Comparison of ENCODE assay signal across 1 cellular context in the genomic region with DNA sequence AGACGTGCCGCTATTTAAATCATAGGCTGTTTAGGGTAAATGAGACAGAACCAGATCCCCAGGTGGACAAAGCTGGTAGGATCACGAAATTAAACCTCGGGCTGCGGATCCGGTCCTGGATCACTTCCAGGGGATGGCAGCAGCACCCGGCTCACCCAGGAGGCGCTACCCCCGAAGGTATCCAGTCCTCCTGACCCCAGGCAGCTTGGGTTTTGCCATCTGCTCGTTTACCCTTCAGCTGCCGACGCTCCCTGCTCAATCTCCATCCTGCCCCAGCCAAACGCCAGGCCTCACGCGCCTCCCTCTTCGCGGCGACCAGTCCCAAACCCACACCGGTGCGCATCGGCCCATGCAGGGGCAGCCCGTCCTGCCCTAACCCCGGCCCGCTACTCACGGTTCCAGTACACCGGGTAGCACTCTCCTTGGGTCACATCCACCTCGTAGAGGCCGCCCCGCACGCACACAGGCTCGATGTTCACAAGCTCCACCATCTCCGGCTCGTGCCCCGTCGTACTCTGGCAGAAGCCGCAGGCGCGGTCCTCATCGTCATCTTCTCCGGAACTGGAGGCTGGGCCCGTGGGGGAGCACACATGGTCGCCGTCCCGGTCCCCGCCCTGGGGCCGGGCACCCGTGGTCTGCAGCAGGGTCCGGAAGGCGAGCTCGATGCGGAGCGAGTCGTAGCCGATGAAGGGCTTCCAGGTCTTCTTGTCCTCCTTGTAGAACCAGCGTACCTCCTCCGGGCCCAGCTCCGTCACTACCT.
TF ChIP-seq lines count a peak whose summit lies in the region.

No MANE protein-coding gene starts in this region.

TF ChIP-seq in K562, 482 proteins besides CTCF, POLR2A, EP300 and RAD21:
- peak; percentile 46; the same call in 1 of the 2 replicates for TF ChIP-seq ZBTB1 (CRISPR knock-in tag; IDR thresholded peaks at IDR 0.05; ENCODE audit: borderline replicate concordance, low read depth)
- TF ChIP-seq E2F6 (IDR thresholded peaks at IDR 0.05; ENCODE audit: borderline replicate concordance in 1 of 2, extremely low read depth in 1 of 2, insufficient read depth in 1 of 2, insufficient read length in 1 of 2, low read depth in 1 of 2, low read length in 1 of 2, poor library complexity in 1 of 2, severe bottlenecking in 1 of 2): peak in 1 of 2 experiments; percentile 54
- TF ChIP-seq NFIC (IDR thresholded peaks at IDR 0.05): peak; percentile 60
- TF ChIP-seq ZNF134 (CRISPR knock-in tag; conservative IDR thresholded peaks at IDR 0.05): no peak
- TF ChIP-seq ZNF431 (CRISPR knock-in tag; IDR thresholded peaks at IDR 0.05): peak; percentile 100
- TF ChIP-seq ZFX (CRISPR knock-in tag; IDR thresholded peaks at IDR 0.05): peak; percentile 59
- no peak for TF ChIP-seq ZNF143 (CRISPR knock-in tag; IDR thresholded peaks at IDR 0.05)
- no peak for TF ChIP-seq DNMT1 (IDR thresholded peaks at IDR 0.05)
- TF ChIP-seq UBTF (IDR thresholded peaks at IDR 0.05; ENCODE audit: borderline replicate concordance in 1 of 2, low read depth in 2 of 2, low read length in 2 of 2): 0 out of 4 replicates have a peak, but pooled peaks of 1 of the 2 experiments have one; percentile 64
- TF ChIP-seq MGA (IDR thresholded peaks at IDR 0.05): peak; percentile 55
TF ChIP-seq in K562: peak in this region for 7.
